Comparison of ENCODE assay signal across 35 cellular contexts in genomic region chr7:25326466-25327156, GRCh38.
"Had no signal": no experiment of that assay in that cellular context is flagged by ENCODE, and none has a peak within 500 bp of the region (broad histone marks: within the 10 kb centered on the region; RNA-seq: fewer than 3 reads in every experiment).

No MANE protein-coding gene starts in this region.

- H3K4me2 ChIP-seq: hepatocyte had no signal

- H3K4me3 Mint-ChIP-seq: activated B cell treated with CpG ODN at 0.5 μM for 24 hours; activated CD8-positive, alpha-beta T cell treated with anti-CD3 and anti-CD28 coated beads for 36 hours; activated naive CD4-positive, alpha-beta T cell treated with anti-CD3 and anti-CD28 coated beads for 36 hours; activated naive CD4-positive, alpha-beta T cell treated with anti-CD3 and anti-CD28 coated beads, Interleukin-2, amount 50 U/mL, for 24 hours; activated naive CD8-positive, alpha-beta T cell treated with anti-CD3 and anti-CD28 coated beads for 36 hours; activated naive CD8-positive, alpha-beta T cell treated with anti-CD3 and anti-CD28 coated beads, Interleukin-2, amount 50 U/mL, for 24 hours; activated T-cell treated with anti-CD3 and anti-CD28 coated beads, Interleukin-2, amount 50 U/mL, for 4 hours; activated T-helper 17 cell treated with anti-CD3 and anti-CD28 coated beads, Interleukin-2, amount 50 U/mL, for 72 hours; effector memory CD8-positive, alpha-beta T cell; T-helper 17 cell; T-helper 2 cell treated with Interferon-gamma antibody and Interleukin-4, amounts not matched to agents 5 μg/mL and 100 μg/mL, for 36 hours had no signal

- H3K4me3 ChIP-seq: adrenal gland, body of pancreas, cardiac muscle cell, esophagus squamous epithelium, gastroesophageal sphincter, heart right ventricle, hepatocyte had no signal

- H3K4me1 ChIP-seq: esophagus squamous epithelium, gastroesophageal sphincter, heart right ventricle had no signal

- DNase-seq: activated B cell treated with CpG ODN at 0.5 μM for 24 hours; activated CD4-positive, alpha-beta T cell treated with anti-CD3 and anti-CD28 coated beads for 48 hours; activated CD4-positive, alpha-beta T cell treated with anti-CD3 and anti-CD28 coated beads, Interleukin-2, amount 50 U/mL, for 1 hour; activated CD4-positive, alpha-beta T cell treated with anti-CD3 and anti-CD28 coated beads, Interleukin-2, amount 50 U/mL, for 48 hours; activated CD8-positive, alpha-beta memory T cell treated with anti-CD3 and anti-CD28 coated beads for 24 hours; activated CD8-positive, alpha-beta T cell treated with anti-CD3 and anti-CD28 coated beads for 36 hours; activated effector memory CD4-positive, alpha-beta T cell treated with anti-CD3 and anti-CD28 coated beads, Interleukin-2, amount 50 U/mL, for 16 hours; activated naive CD4-positive, alpha-beta T cell treated with anti-CD3 and anti-CD28 coated beads for 36 hours; activated naive CD8-positive, alpha-beta T cell treated with anti-CD3 and anti-CD28 coated beads for 36 hours; activated naive CD8-positive, alpha-beta T cell treated with anti-CD3 and anti-CD28 coated beads, Interleukin-2, amount 50 U/mL, for 24 hours; activated T-cell treated with anti-CD3 and anti-CD28 coated beads, Interleukin-2, amount 50 U/mL, for 4 hours; adrenal gland; amygdala; aorta; body of pancreas; central memory CD4-positive, alpha-beta T cell; cortex of kidney; dermis blood vessel endothelial cell; effector CD4-positive, alpha-beta T cell; effector memory CD8-positive, alpha-beta T cell; erythroblast; esophagus squamous epithelium; foreskin melanocyte; heart right ventricle; T-helper 17 cell; T1000; WERI-Rb-1 had no signal

- FAIRE-seq: colon had no signal

- H3K4me1 Mint-ChIP-seq: activated B cell treated with CpG ODN at 0.5 μM for 24 hours; activated naive CD4-positive, alpha-beta T cell treated with anti-CD3 and anti-CD28 coated beads, Interleukin-2, amount 50 U/mL, for 24 hours; activated naive CD8-positive, alpha-beta T cell treated with anti-CD3 and anti-CD28 coated beads for 36 hours; activated naive CD8-positive, alpha-beta T cell treated with anti-CD3 and anti-CD28 coated beads, Interleukin-2, amount 50 U/mL, for 24 hours; activated T-helper 17 cell treated with anti-CD3 and anti-CD28 coated beads, Interleukin-2, amount 50 U/mL, for 72 hours had no signal

- H2AFZ ChIP-seq: hepatocyte had no signal

- H3K27ac Mint-ChIP-seq: activated B cell treated with CpG ODN at 0.5 μM for 24 hours; activated CD8-positive, alpha-beta T cell treated with anti-CD3 and anti-CD28 coated beads for 36 hours; activated naive CD4-positive, alpha-beta T cell treated with anti-CD3 and anti-CD28 coated beads for 36 hours; activated naive CD4-positive, alpha-beta T cell treated with anti-CD3 and anti-CD28 coated beads, Interleukin-2, amount 50 U/mL, for 24 hours; activated naive CD8-positive, alpha-beta T cell treated with anti-CD3 and anti-CD28 coated beads for 36 hours; activated naive CD8-positive, alpha-beta T cell treated with anti-CD3 and anti-CD28 coated beads, Interleukin-2, amount 50 U/mL, for 24 hours; activated T-helper 17 cell treated with anti-CD3 and anti-CD28 coated beads, Interleukin-2, amount 50 U/mL, for 72 hours; effector memory CD8-positive, alpha-beta T cell; T-helper 17 cell; T-helper 2 cell treated with Interferon-gamma antibody and Interleukin-4, amounts not matched to agents 5 μg/mL and 100 μg/mL, for 36 hours had no signal

- H3K27me3 Mint-ChIP-seq: activated naive CD8-positive, alpha-beta T cell treated with anti-CD3 and anti-CD28 coated beads, Interleukin-2, amount 50 U/mL, for 24 hours had no signal

- H3K36me3 ChIP-seq: adrenal gland, cardiac muscle cell, esophagus squamous epithelium, gastroesophageal sphincter, heart right ventricle, WERI-Rb-1 had no signal

- H3K27me3 ChIP-seq: adrenal gland, body of pancreas, cardiac muscle cell, esophagus squamous epithelium, gastroesophageal sphincter, hepatocyte had no signal

- ATAC-seq: activated CD4-positive, CD25-positive, alpha-beta regulatory T cell treated with anti-CD3 and anti-CD28 coated beads, Interleukin-2, amount 50 U/mL, for 24 hours; activated CD8-positive, alpha-beta T cell treated with anti-CD3 and anti-CD28 coated beads for 36 hours; activated naive CD8-positive, alpha-beta T cell treated with anti-CD3 and anti-CD28 coated beads, Interleukin-2, amount 50 U/mL, for 24 hours; activated T-cell treated with anti-CD3 and anti-CD28 coated beads, Interleukin-2, amount 50 U/mL, for 4 hours; activated T-helper 17 cell treated with anti-CD3 and anti-CD28 coated beads, Interleukin-2, amount 50 U/mL, for 72 hours; body of pancreas; effector memory CD8-positive, alpha-beta T cell; gastroesophageal sphincter; heart right ventricle; T-helper 17 cell had no signal

- H3K79me2 ChIP-seq: hepatocyte had no signal

- H3K27ac ChIP-seq: adrenal gland, body of pancreas, cardiac muscle cell, esophagus squamous epithelium, gastroesophageal sphincter, heart right ventricle, hepatocyte, WERI-Rb-1 had no signal

- H3K36me3 Mint-ChIP-seq: activated naive CD4-positive, alpha-beta T cell treated with anti-CD3 and anti-CD28 coated beads, Interleukin-2, amount 50 U/mL, for 24 hours; activated naive CD8-positive, alpha-beta T cell treated with anti-CD3 and anti-CD28 coated beads for 36 hours had no signal

- H3K9me3 ChIP-seq: adrenal gland, body of pancreas, esophagus squamous epithelium, gastroesophageal sphincter, heart right ventricle had no signal

- H3K9me3 Mint-ChIP-seq: activated B cell treated with CpG ODN at 0.5 μM for 24 hours; activated CD8-positive, alpha-beta T cell treated with anti-CD3 and anti-CD28 coated beads for 36 hours; activated naive CD4-positive, alpha-beta T cell treated with anti-CD3 and anti-CD28 coated beads for 36 hours; activated naive CD4-positive, alpha-beta T cell treated with anti-CD3 and anti-CD28 coated beads, Interleukin-2, amount 50 U/mL, for 24 hours; activated naive CD8-positive, alpha-beta T cell treated with anti-CD3 and anti-CD28 coated beads for 36 hours; activated naive CD8-positive, alpha-beta T cell treated with anti-CD3 and anti-CD28 coated beads, Interleukin-2, amount 50 U/mL, for 24 hours; activated T-cell treated with anti-CD3 and anti-CD28 coated beads, Interleukin-2, amount 50 U/mL, for 4 hours; activated T-helper 17 cell treated with anti-CD3 and anti-CD28 coated beads, Interleukin-2, amount 50 U/mL, for 72 hours; effector memory CD8-positive, alpha-beta T cell; T-helper 2 cell treated with Interferon-gamma antibody and Interleukin-4, amounts not matched to agents 5 μg/mL and 100 μg/mL, for 36 hours had no signal
